Comparison of ENCODE assay signal across 24 cellular contexts in the genomic region with DNA sequence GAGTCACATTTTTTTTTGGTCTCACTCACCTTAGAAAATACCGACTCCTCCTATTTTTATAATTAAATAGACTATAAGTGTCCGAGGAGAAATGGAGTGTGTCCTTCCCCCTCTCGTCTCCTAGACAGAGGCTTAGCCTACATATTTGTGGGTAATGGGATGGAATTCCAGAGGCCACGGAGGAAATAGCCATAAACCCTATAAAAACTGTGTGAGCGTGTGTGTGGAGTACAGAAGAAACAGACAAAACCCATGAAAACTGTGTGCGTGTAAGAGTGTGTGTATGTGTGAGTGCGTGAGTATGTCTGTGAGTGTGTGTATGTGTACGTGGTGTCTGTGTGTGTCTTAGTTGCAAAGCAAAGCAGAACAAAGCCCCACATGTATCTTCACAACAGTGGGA.
"Had no signal": no experiment of that assay in that cellular context is flagged by ENCODE, and none has a peak within 500 bp of the region (broad histone marks: within the 10 kb centered on the region; RNA-seq: fewer than 3 reads in every experiment).

No MANE protein-coding gene starts in this region.

- H3K4me3 ChIP-seq: breast epithelium, gastrocnemius medialis, heart right ventricle, lower lobe of right lung, pancreas, skin epidermis, transverse colon had no signal

- H3K27ac Mint-ChIP-seq: activated CD8-positive, alpha-beta T cell treated with anti-CD3 and anti-CD28 coated beads for 36 hours; activated naive CD4-positive, alpha-beta T cell treated with anti-CD3 and anti-CD28 coated beads, Interleukin-2, amount 50 U/mL, for 24 hours; dendritic cell treated with granulocyte-macrophage colony-stimulating factor and Interleukin-4, amounts not matched to agents 40 ng/mL and 50 ng/mL, for 4 days; naive B cell; T-helper 1 cell treated with Interleukin-12 subunit alpha and Interleukin-12 subunit beta and Interleukin-4 antibody, amounts not matched to agents 30 μg/mL and 1 μg/mL, for 36 hours; WTC11 had no signal

- H3K36me3 ChIP-seq: breast epithelium, gastrocnemius medialis, heart right ventricle, lower lobe of right lung, pancreas, transverse colon had no signal

- H3K4me3 Mint-ChIP-seq: activated CD8-positive, alpha-beta T cell treated with anti-CD3 and anti-CD28 coated beads for 36 hours; activated naive CD4-positive, alpha-beta T cell treated with anti-CD3 and anti-CD28 coated beads, Interleukin-2, amount 50 U/mL, for 24 hours; activated T-cell treated with anti-CD3 and anti-CD28 coated beads, Interleukin-2, amount 50 U/mL, for 4 hours; dendritic cell treated with granulocyte-macrophage colony-stimulating factor and Interleukin-4, amounts not matched to agents 40 ng/mL and 50 ng/mL, for 4 days; naive B cell; T-helper 1 cell treated with Interleukin-12 subunit alpha and Interleukin-12 subunit beta and Interleukin-4 antibody, amounts not matched to agents 30 μg/mL and 1 μg/mL, for 36 hours; WTC11 had no signal

- H3K27me3 Mint-ChIP-seq: activated CD8-positive, alpha-beta T cell treated with anti-CD3 and anti-CD28 coated beads for 36 hours; activated naive CD4-positive, alpha-beta T cell treated with anti-CD3 and anti-CD28 coated beads, Interleukin-2, amount 50 U/mL, for 24 hours; dendritic cell treated with granulocyte-macrophage colony-stimulating factor and Interleukin-4, amounts not matched to agents 40 ng/mL and 50 ng/mL, for 4 days; naive B cell had no signal

- H3K27me3 ChIP-seq: breast epithelium, gastrocnemius medialis, pancreas, transverse colon had no signal

- H3K9me3 ChIP-seq: breast epithelium, gastrocnemius medialis, heart right ventricle, lower lobe of right lung, pancreas, transverse colon had no signal

- H3K27ac ChIP-seq: breast epithelium, epithelial cell of prostate, gastrocnemius medialis, heart right ventricle, lower lobe of right lung, pancreas, skin epidermis, transverse colon had no signal

- DNase-seq: activated CD4-positive, alpha-beta T cell treated with anti-CD3 and anti-CD28 coated beads for 4 hours; activated CD8-positive, alpha-beta T cell treated with anti-CD3 and anti-CD28 coated beads for 36 hours; activated effector memory CD4-positive, alpha-beta T cell treated with Interleukin-2 at 50 U/mL for 16 hours; activated T-cell treated with anti-CD3 and anti-CD28 coated beads, Interleukin-2, amount 50 U/mL, for 4 hours; amniotic stem cell; cerebellar nuclear complex; gastrocnemius medialis; heart right ventricle; left cardiac atrium; lower lobe of right lung; naive B cell; pancreas; retina; stimulated activated CD4-positive, alpha-beta T cell treated with anti-CD3 and anti-CD28 coated beads, Interleukin-4, amount 100 ng/mL, for 24 hours; stimulated activated naive CD4-positive, alpha-beta T cell; substantia nigra; transverse colon had no signal

- H3K9me3 Mint-ChIP-seq: activated CD8-positive, alpha-beta T cell treated with anti-CD3 and anti-CD28 coated beads for 36 hours; activated naive CD4-positive, alpha-beta T cell treated with anti-CD3 and anti-CD28 coated beads, Interleukin-2, amount 50 U/mL, for 24 hours; activated T-cell treated with anti-CD3 and anti-CD28 coated beads, Interleukin-2, amount 50 U/mL, for 4 hours; T-helper 1 cell treated with Interleukin-12 subunit alpha and Interleukin-12 subunit beta and Interleukin-4 antibody, amounts not matched to agents 30 μg/mL and 1 μg/mL, for 36 hours; WTC11 had no signal

- FAIRE-seq: pancreas had no signal

- H3K4me1 Mint-ChIP-seq: activated naive CD4-positive, alpha-beta T cell treated with anti-CD3 and anti-CD28 coated beads, Interleukin-2, amount 50 U/mL, for 24 hours; naive B cell had no signal

- H3K4me1 ChIP-seq: breast epithelium, gastrocnemius medialis, heart right ventricle, lower lobe of right lung, pancreas, transverse colon had no signal

- H3K36me3 Mint-ChIP-seq: activated naive CD4-positive, alpha-beta T cell treated with anti-CD3 and anti-CD28 coated beads, Interleukin-2, amount 50 U/mL, for 24 hours; naive B cell; WTC11 had no signal
